Comparison of ENCODE assay signal across 8 cellular contexts in the genomic region with DNA sequence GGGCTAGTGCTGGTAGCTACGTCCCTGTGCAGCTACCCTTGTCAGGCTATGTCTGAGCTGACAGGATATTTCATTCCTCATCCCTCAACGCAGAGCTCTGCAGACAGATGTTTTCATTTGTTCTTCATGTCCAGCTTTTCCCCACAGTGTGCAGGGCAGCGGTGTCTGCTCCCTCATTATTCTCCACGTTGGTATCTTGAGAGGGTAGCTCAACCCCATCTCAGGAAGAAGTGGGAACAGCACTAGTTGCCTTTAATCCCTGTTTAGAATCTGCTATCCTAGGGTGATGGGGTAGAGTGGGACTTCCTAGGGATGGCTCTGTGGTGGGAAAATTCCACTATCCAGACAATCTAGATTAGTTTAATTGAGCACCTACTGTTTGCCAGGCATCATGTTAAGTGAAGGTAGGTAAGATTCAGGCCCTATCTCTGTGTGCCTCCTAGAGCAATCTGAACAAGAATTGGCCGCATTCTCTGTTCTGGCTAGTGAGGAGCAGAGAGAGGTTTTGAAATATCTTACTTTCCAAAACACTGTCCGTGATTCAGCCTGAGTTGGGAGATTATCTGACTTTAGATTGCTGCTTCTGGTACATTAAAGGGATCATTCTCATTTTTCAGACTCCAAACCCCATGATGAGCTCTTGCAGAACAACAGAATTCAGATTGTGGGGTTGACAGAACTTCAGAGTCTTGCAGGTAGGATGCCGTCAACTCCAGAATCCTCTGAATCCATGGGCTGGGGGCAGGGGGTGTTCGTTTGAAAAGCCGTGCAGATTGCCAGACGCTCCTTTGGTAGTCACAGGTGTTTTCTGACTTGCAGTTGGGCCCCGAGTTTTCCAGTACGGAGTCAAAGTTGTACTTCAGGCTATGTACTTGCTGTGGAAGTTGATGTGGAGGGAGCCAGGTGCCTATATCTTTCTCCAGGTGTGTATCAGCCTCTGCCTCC. TPM values are rescaled to one million over a fixed set of nuclear protein-coding genes. Genes with fewer than 3 reads are reported as not detected.
DNase-seq lines count a peak whose midpoint lies in the region; ATAC-seq and TF ChIP-seq lines count a peak whose summit lies in the region.

No MANE protein-coding gene starts in this region.

- no peaks in the 10 kb centered on the region for H3K9me3 ChIP-seq in Karpas-422 (ENCODE audit: low read length)
- H3K9me3 ChIP-seq in effector memory CD4-positive, alpha-beta T cell (ENCODE audit: control insufficient read depth, low read length), result no peaks in the 10 kb centered on the region

- H3K9me2 ChIP-seq in Karpas-422 (replicated peaks; ENCODE audit: insufficient read depth, low read length), result no peaks in the 10 kb centered on the region

- DNase-seq in CD14-positive monocyte (ENCODE audit: low spot score) (peak; percentile 10), Karpas-422 (no peak)
- no peak for DNase-seq in effector memory CD4-positive, alpha-beta T cell
- no peak for DNase-seq in stimulated activated CD4-positive, alpha-beta T cell treated with anti-CD3 and anti-CD28 coated beads, Interleukin-1b, Interleukin-23, amount 100 ng/mL, for 48 hours

- peak overlapping the region; percentile 81 for H3K9ac ChIP-seq in Karpas-422 (ENCODE audit: low read length)

- peaks cover 0 to 3% (median 0%) of the 10 kb centered on the region in 7 donors for H3K9me3 Mint-ChIP-seq in CD14-positive monocyte
- no peaks in the 10 kb centered on the region for H3K9me3 Mint-ChIP-seq in nephron

- H3K27ac Mint-ChIP-seq in CD14-positive monocyte, result peak overlapping the region; percentile 90 to 96 (median 93)
- peak overlapping the region; percentile 80 to 93 (median 92) for H3K27ac Mint-ChIP-seq in nephron

- ATAC-seq in HG03521 (IDR thresholded peaks at IDR 0.05; ENCODE audit: unreplicated experiment), result no peak
- ATAC-seq in HG03342 (IDR thresholded peaks at IDR 0.05; ENCODE audit: unreplicated experiment), result no peak
- no peak for ATAC-seq in HG02588 (IDR thresholded peaks at IDR 0.05; ENCODE audit: unreplicated experiment)

- peaks cover 19% of the 10 kb centered on the region for H3K4me1 Mint-ChIP-seq in CD14-positive monocyte
- H3K4me1 Mint-ChIP-seq in nephron, result peaks cover 15% of the 10 kb centered on the region

- peaks cover 0 to 4% (median 0%) of the 10 kb centered on the region in 3 donors for H3K27me3 Mint-ChIP-seq in CD14-positive monocyte (ENCODE audit: low read depth in 3 of 3)
- H3K27me3 Mint-ChIP-seq in nephron (ENCODE audit: low read depth), result no peaks in the 10 kb centered on the region

- H3K4me1 ChIP-seq in Karpas-422 (ENCODE audit: low read length), result peaks cover 18% of the 10 kb centered on the region
- peaks cover 11% of the 10 kb centered on the region for H3K4me1 ChIP-seq in effector memory CD4-positive, alpha-beta T cell (ENCODE audit: control insufficient read depth, insufficient read depth, low read length, poor library complexity, severe bottlenecking)

- H3K79me2 ChIP-seq in Karpas-422 (ENCODE audit: low read length), result peaks cover 26% of the 10 kb centered on the region

- H3K36me3 Mint-ChIP-seq in CD14-positive monocyte (peaks cover 27 to 31% of the 10 kb centered on the region in 2 donors), nephron (ENCODE audit: low read depth) (peaks cover 9% of the 10 kb centered on the region)

- peak overlapping the region; percentile 61 for H3K27ac ChIP-seq in Karpas-422 (ENCODE audit: low read length)
- H3K27ac ChIP-seq in effector memory CD4-positive, alpha-beta T cell (ENCODE audit: insufficient read depth, low read length, poor library complexity, severe bottlenecking), result peak overlapping the region; percentile 80

- H3K4me2 ChIP-seq in Karpas-422 (ENCODE audit: low read depth, low read length, poor library complexity, severe bottlenecking), result peak overlapping the region; percentile 90

- H3K36me3 ChIP-seq in Karpas-422 (ENCODE audit: insufficient read depth, low read length), result peaks cover 4% of the 10 kb centered on the region; the same call in 1 of the 2 replicates
- peaks cover 23% of the 10 kb centered on the region for H3K36me3 ChIP-seq in effector memory CD4-positive, alpha-beta T cell (ENCODE audit: control insufficient read depth, insufficient read depth, low read length)

- intact Hi-C loops in CD14-positive monocyte (cut with micrococcal nuclease), result no loop called here

- H3K27me3 ChIP-seq in Karpas-422 (ENCODE audit: low read length), result no peaks in the 10 kb centered on the region
- H3K27me3 ChIP-seq in effector memory CD4-positive, alpha-beta T cell (replicated peaks; ENCODE audit: control insufficient read depth, insufficient read depth, low read length, poor library complexity, severe bottlenecking), result no peaks in the 10 kb centered on the region

- TF ChIP-seq CTCF in CD14-positive monocyte (IDR thresholded peaks at IDR 0.05), result no peak
- no peak for TF ChIP-seq CTCF in nephron (IDR thresholded peaks at IDR 0.05; ENCODE audit: unreplicated experiment in 3 of 3)

- H3K4me3 Mint-ChIP-seq in CD14-positive monocyte (peak overlapping the region; percentile 98 to 99), nephron (peak overlapping the region; percentile 96 to 97 (median 96))

- H2AFZ ChIP-seq in Karpas-422 (ENCODE audit: low read length), result peak overlapping the region; percentile 52; the same call in 1 of the 2 replicates

- no peaks in the 10 kb centered on the region for H4K20me1 ChIP-seq in Karpas-422 (ENCODE audit: insufficient read depth, low read depth, low read length)

- peak overlapping the region; percentile 80 for H3K4me3 ChIP-seq in Karpas-422 (ENCODE audit: low read length)
- H3K4me3 ChIP-seq in effector memory CD4-positive, alpha-beta T cell (ENCODE audit: insufficient read depth, low read depth, low read length, poor library complexity, severe bottlenecking), result peak overlapping the region; percentile 76

RNA-seq across cellular contexts. Expression of gene ALG1, which starts 1.0 kb away (rescaled TPM):
- polyA plus RNA-seq in CD14-positive monocyte, result 10 to 100 TPM; 25.2 to 31.0 TPM
- 23.4 and 26.3 TPM in 2 replicates for total RNA-seq in Karpas-422 (2014; rRNA removed; shearing (Covaris generic); ENCODE audit: low replicate concordance)

RNA-seq across cellular contexts. Expression of gene C16orf89, which starts 6.8 kb away (rescaled TPM):
- not detected for polyA plus RNA-seq in CD14-positive monocyte
- not detected in 2 replicates for total RNA-seq in Karpas-422 (2014; rRNA removed; shearing (Covaris generic); ENCODE audit: low replicate concordance)

RNA-seq across cellular contexts. Expression of gene EEF2KMT, which starts 25.0 kb away (rescaled TPM):
- 1 to 10 TPM; 5.5 to 6.8 TPM for polyA plus RNA-seq in CD14-positive monocyte
- total RNA-seq in Karpas-422 (2014; rRNA removed; shearing (Covaris generic); ENCODE audit: low replicate concordance), result 16.6 and 17.6 TPM in 2 replicates

RNA-seq across cellular contexts. Expression of gene NAGPA, which starts 38.9 kb away (rescaled TPM):
- 10 to 100 TPM; 44.9 to 51.5 TPM for polyA plus RNA-seq in CD14-positive monocyte
- total RNA-seq in Karpas-422 (2014; rRNA removed; shearing (Covaris generic); ENCODE audit: low replicate concordance), result 12.6 and 19.3 TPM in 2 replicates
